Comparison of ENCODE assay signal across 21 cellular contexts in genomic region chr17:74670329-74670728, GRCh38. TPM values are rescaled to one million over a fixed set of nuclear protein-coding genes. Genes with fewer than 3 reads are reported as not detected.
DNase-seq lines count a peak whose midpoint lies in the region; ATAC-seq, FAIRE-seq and TF ChIP-seq lines count a peak whose summit lies in the region.
"Had no signal": no experiment of that assay in that cellular context is flagged by ENCODE, and none has a peak within 500 bp of the region (broad histone marks: within the 10 kb centered on the region; RNA-seq: fewer than 3 reads in every experiment).

No MANE protein-coding gene starts in this region.

- H3K27me3 ChIP-seq in HepG2 (ENCODE audit: control insufficient read depth in 1 of 2, insufficient read depth in 2 of 2, low read length in 2 of 2) (peaks cover 0 to 5% of the 10 kb centered on the region in 2 experiments; a peak in 2 of 5 replicates), right lobe of liver (no peaks in the 10 kb centered on the region), K562 (ENCODE audit: control insufficient read depth in 2 of 2, insufficient read depth in 2 of 2, low read length in 2 of 2) (peaks cover 0 to 5% of the 10 kb centered on the region in 2 experiments; a peak in 1 of 5 replicates), iPS-15b (ENCODE audit: control insufficient read depth, insufficient read depth, low read length) (peaks cover 60% of the 10 kb centered on the region)

- TF ChIP-seq CTCF in HepG2 (CRISPR knock-in tag; IDR thresholded peaks at IDR 0.05) (no peak), right lobe of liver (IDR thresholded peaks at IDR 0.05) (no peak), K562 (IDR thresholded peaks at IDR 0.05 in 2 of 3, conservative IDR thresholded peaks at IDR 0.05 in 1 of 3; ENCODE audit: insufficient read depth in 2 of 3, low read depth in 1 of 3, low read length in 3 of 3) (no peak), osteocyte (IDR thresholded peaks at IDR 0.05) (no peak)

- H3K79me2 ChIP-seq in HepG2 (ENCODE audit: insufficient read depth, low read length), result no peaks in the 10 kb centered on the region
- H3K79me2 ChIP-seq in K562 (ENCODE audit: control insufficient read depth, insufficient read depth, low read length), result no peaks in the 10 kb centered on the region

- H3K36me3 ChIP-seq in HepG2 (replicated peaks in 1 of 2; ENCODE audit: control insufficient read depth in 1 of 2, insufficient read depth in 2 of 2, low read length in 2 of 2) (no peaks in the 10 kb centered on the region), right lobe of liver (no peaks in the 10 kb centered on the region), K562 (ENCODE audit: control insufficient read depth, insufficient read depth, low read length) (no peaks in the 10 kb centered on the region), iPS-15b (ENCODE audit: control insufficient read depth, insufficient read depth, low read length) (no peaks in the 10 kb centered on the region)
- H3K36me3 ChIP-seq: BLaER1 treated with 17β-estradiol and CSF1 and Interleukin-3, amounts not matched to agents 10 nM and 100 nM had no signal

- no peak overlapping the region for H3K9ac ChIP-seq in HepG2 (ENCODE audit: insufficient read depth, low read depth, low read length)
- no peak overlapping the region for H3K9ac ChIP-seq in K562 (ENCODE audit: insufficient read depth in 1 of 2, low read depth in 2 of 2, low read length in 2 of 2)
- H3K9ac ChIP-seq in iPS-15b (ENCODE audit: low read depth, low read length), result no peak overlapping the region
- H3K9ac ChIP-seq: BLaER1 treated with 17β-estradiol and CSF1 and Interleukin-3, amounts not matched to agents 10 nM and 100 nM; KMS-11 had no signal

- H2AFZ ChIP-seq in HepG2 (ENCODE audit: low read length) (no peak overlapping the region), K562 (ENCODE audit: low read depth, low read length) (no peak overlapping the region)

- intact Hi-C loops in HepG2 (cut with micrococcal nuclease; ENCODE audit: unreplicated experiment) (no loop called here), right lobe of liver (cut with DNase I) (no loop called here), K562 (cut with micrococcal nuclease) (no loop called here)

- no peak overlapping the region for H3K4me3 Mint-ChIP-seq in osteocyte (ENCODE audit: unreplicated experiment)
- H3K4me3 Mint-ChIP-seq: CD4-positive, alpha-beta T cell; HFFc6; IgD-negative memory B cell had no signal

- H3K9me3 ChIP-seq in HepG2 (ENCODE audit: low read length), result no peaks in the 10 kb centered on the region
- H3K9me3 ChIP-seq in right lobe of liver, result peaks cover 0 to 3% (median 0%) of the 10 kb centered on the region in 4 donors
- H3K9me3 ChIP-seq in K562 (replicated peaks; ENCODE audit: control insufficient read depth, insufficient read depth, low read depth, low read length), result no peaks in the 10 kb centered on the region
- no peaks in the 10 kb centered on the region for H3K9me3 ChIP-seq in iPS-15b (ENCODE audit: control insufficient read depth, insufficient read depth, low read length)

- H4K20me1 ChIP-seq in HepG2 (ENCODE audit: insufficient read depth, low read length) (peaks cover 4% of the 10 kb centered on the region), K562 (replicated peaks; ENCODE audit: control insufficient read depth, insufficient read depth, low read length) (no peaks in the 10 kb centered on the region)
- H4K20me1 ChIP-seq: BLaER1 treated with 17β-estradiol and CSF1 and Interleukin-3, amounts not matched to agents 10 nM and 100 nM had no signal

- ATAC-seq in HepG2, result no peak
- no peak for ATAC-seq in right lobe of liver
- ATAC-seq in K562, result no peak
- ATAC-seq in GM18502 (IDR thresholded peaks at IDR 0.05; ENCODE audit: poor library complexity, unreplicated experiment), result no peak

- no TSS peak for BruUV-seq in HepG2 (replicated peaks; lab: Mats Ljungman, UMichigan)
- BruUV-seq in K562 (replicated peaks; lab: Mats Ljungman, UMichigan), result no TSS peak

- H3K27ac ChIP-seq in HepG2 (ENCODE audit: extremely low read length, insufficient read depth, low read length), result no peak overlapping the region
- no peak overlapping the region for H3K27ac ChIP-seq in right lobe of liver
- no peak overlapping the region for H3K27ac ChIP-seq in K562 (ENCODE audit: extremely low read depth, low read depth, low read length)
- H3K27ac ChIP-seq: BLaER1 treated with 17β-estradiol and CSF1 and Interleukin-3, amounts not matched to agents 10 nM and 100 nM; HL-60; KMS-11 had no signal

- TF ChIP-seq RAD21 in HepG2 (CRISPR knock-in tag; IDR thresholded peaks at IDR 0.05), result no peak
- TF ChIP-seq RAD21 in K562 (CRISPR knock-in tag; conservative IDR thresholded peaks at IDR 0.05 in 1 of 2, IDR thresholded peaks at IDR 0.05 in 1 of 2), result no peak

- no peak for TF ChIP-seq EP300 in HepG2 (IDR thresholded peaks at IDR 0.05; ENCODE audit: low read depth in 2 of 2, low read length in 2 of 2)
- TF ChIP-seq EP300 in HepG2 (CRISPR knock-in tag; IDR thresholded peaks at IDR 0.05; ENCODE audit: borderline replicate concordance), result no peak
- TF ChIP-seq EP300 in K562 (IDR thresholded peaks at IDR 0.05; ENCODE audit: low read length), result no peak

- peaks cover 10% of the 10 kb centered on the region for H3K27me3 Mint-ChIP-seq in osteocyte (ENCODE audit: unreplicated experiment)

- no peaks in the 10 kb centered on the region for H3K36me3 Mint-ChIP-seq in osteocyte (ENCODE audit: unreplicated experiment)
- H3K36me3 Mint-ChIP-seq: IgD-negative memory B cell had no signal

- DNase-seq in HepG2 (ENCODE audit: low spot score) (no peak), right lobe of liver (no peak), K562 (ENCODE audit: extremely low read depth in 1 of 4, low spot score in 3 of 4) (no peak), osteocyte (ENCODE audit: extremely low spot score, unreplicated experiment) (no peak), hepatic stellate cell (ENCODE audit: low spot score) (no peak)
- DNase-seq: ACHN; Calu3; CD4-positive, alpha-beta T cell; DMS79; HCEC 1CT; HFFc6 had no signal

- H3K4me1 ChIP-seq in HepG2 (ENCODE audit: insufficient read depth, low read length), result no peaks in the 10 kb centered on the region
- H3K4me1 ChIP-seq in right lobe of liver, result no peaks in the 10 kb centered on the region
- H3K4me1 ChIP-seq in K562 (replicated peaks in 1 of 2; ENCODE audit: control insufficient read depth in 2 of 2, insufficient read depth in 2 of 2, low read length in 2 of 2), result peaks cover 0 to 6% of the 10 kb centered on the region in 2 experiments; a peak in 1 of 5 replicates
- peaks cover 6% of the 10 kb centered on the region for H3K4me1 ChIP-seq in iPS-15b (ENCODE audit: control insufficient read depth, insufficient read depth, low read length)
- H3K4me1 ChIP-seq: BLaER1 treated with 17β-estradiol and CSF1 and Interleukin-3, amounts not matched to agents 10 nM and 100 nM had no signal

- in situ Hi-C loops in HepG2 (cut with HindIII; ENCODE audit: extremely low pct_ligation_motif_present, low pct_unique_long_range_greater_than_20kb) (no loop called here), K562 (cut with MboI) (no loop called here)

- no peak for FAIRE-seq in HepG2 (lab: Jason Lieb, UNC)
- FAIRE-seq in K562 (lab: Jason Lieb, UNC), result no peak
- FAIRE-seq: G401.6, GM12891, H1 had no signal

- CTCF ChIA-PET in HepG2 (lab: Yijun Ruan, JAX; ENCODE audit: low intra/inter-chr PET ratio, low total read pairs), result no interaction called here
- CTCF ChIA-PET in K562 (lab: Yijun Ruan, JAX; ENCODE audit: low intra/inter-chr PET ratio), result no interaction called here

- no peak overlapping the region for H3K4me2 ChIP-seq in HepG2 (ENCODE audit: low read depth, low read length)
- no peak overlapping the region for H3K4me2 ChIP-seq in K562 (ENCODE audit: insufficient read depth, low read length)
- H3K4me2 ChIP-seq: BLaER1 treated with 17β-estradiol and CSF1 and Interleukin-3, amounts not matched to agents 10 nM and 100 nM; KMS-11 had no signal

- H3K9me3 Mint-ChIP-seq in osteocyte (ENCODE audit: unreplicated experiment), result no peaks in the 10 kb centered on the region
- H3K9me3 Mint-ChIP-seq: CD4-positive, alpha-beta T cell; IgD-negative memory B cell had no signal

- H3K9me1 ChIP-seq in K562 (ENCODE audit: control insufficient read depth, insufficient read depth, low read length), result no peaks in the 10 kb centered on the region

- POLR2A ChIA-PET in HepG2 (lab: Yijun Ruan, JAX) (interaction anchor here (1.5 kb wide), 1 partner anchor 66 kb away, joined by 6 read pairs; no protein-coding TSS in a partner anchor), K562 (lab: Yijun Ruan, JAX) (interaction anchor here (0.8 kb wide), 1 partner anchor 19 kb away, joined by 3 read pairs; no protein-coding TSS in a partner anchor)

- TF ChIP-seq POLR2A in HepG2 (IDR thresholded peaks at IDR 0.05; ENCODE audit: insufficient read depth in 1 of 2, low read depth in 2 of 2, low read length in 2 of 2) (no peak), right lobe of liver (IDR thresholded peaks at IDR 0.05) (no peak), K562 (conservative IDR thresholded peaks at IDR 0.05) (no peak)

- WGBS in HepG2 (ENCODE audit: low lambda C conversion rate), result 21% methylated on average over 6 of the region's 6 CpGs
- 42% methylated on average over 5 of the region's 6 CpGs for WGBS in right lobe of liver (ENCODE audit: insufficient coverage, low coverage, low lambda C conversion rate, missing lambda C conversion rate)
- 0% methylated on average over 6 of the region's 6 CpGs for WGBS in K562 (ENCODE audit: insufficient coverage, low coverage, missing lambda C conversion rate)

- no peak overlapping the region for H3K4me3 ChIP-seq in HepG2 (replicated peaks in 1 of 3; ENCODE audit: insufficient read depth in 1 of 3, low read depth in 2 of 3, low read length in 3 of 3)
- H3K4me3 ChIP-seq in right lobe of liver, result no peak overlapping the region
- no peak overlapping the region for H3K4me3 ChIP-seq in K562
- H3K4me3 ChIP-seq in iPS-15b (ENCODE audit: low read depth, low read length), result peak overlapping the region; percentile 4
- H3K4me3 ChIP-seq: BLaER1 treated with 17β-estradiol and CSF1 and Interleukin-3, amounts not matched to agents 10 nM and 100 nM had no signal

- H3K27ac Mint-ChIP-seq in osteocyte (ENCODE audit: unreplicated experiment), result no peak overlapping the region
- H3K27ac Mint-ChIP-seq: CD4-positive, alpha-beta T cell; HFFc6; IgD-negative memory B cell had no signal

- H3K4me1 Mint-ChIP-seq in osteocyte (ENCODE audit: unreplicated experiment), result peaks cover 3% of the 10 kb centered on the region
- H3K4me1 Mint-ChIP-seq: IgD-negative memory B cell had no signal

RNA-seq across cellular contexts. Expression of gene CD300LF, which starts 42.4 kb away (rescaled TPM):
- not detected in 2 replicates for total RNA-seq in HepG2 (2016; rRNA removed; fragmentation: Illumina TruSeq; extraction: Trizol)
- total RNA-seq in HepG2 (2016; cell fraction: cytosol; rRNA removed; fragmentation: Illumina TruSeq; extraction: Trizol; ENCODE audit: low read depth), result not detected in 2 replicates
- not detected in 2 replicates for total RNA-seq in HepG2 (2016; cell fraction: insoluble cytoplasmic fraction; rRNA removed; fragmentation: Illumina TruSeq; extraction: Trizol)
- not detected in 2 replicates for total RNA-seq in HepG2 (2016; cell fraction: membrane; rRNA removed; fragmentation: Illumina TruSeq; extraction: Trizol)
- not detected in 2 replicates for total RNA-seq in HepG2 (2016; cell fraction: nucleus; rRNA removed; fragmentation: Illumina TruSeq; extraction: Trizol)
- polyA plus RNA-seq in HepG2 (2011; rRNA removed), result not detected in 2 replicates
- not detected in 2 replicates for polyA plus RNA-seq in HepG2 (2011; cell fraction: cytosol; rRNA removed)
- not detected in 2 replicates for polyA plus RNA-seq in HepG2 (2011; cell fraction: nucleus; rRNA removed)
- polyA plus RNA-seq in HepG2 (2012), result not detected in 2 replicates
- not detected in 2 replicates for polyA plus RNA-seq in HepG2 (2016; cell fraction: cytosol; fragmentation: Illumina TruSeq; extraction: Trizol; ENCODE audit: low read depth)
- polyA plus RNA-seq in HepG2 (2016; cell fraction: insoluble cytoplasmic fraction; fragmentation: Illumina TruSeq; extraction: Trizol; ENCODE audit: low read depth), result not detected in 2 replicates
- not detected in 2 replicates for polyA plus RNA-seq in HepG2 (2016; cell fraction: membrane; fragmentation: Illumina TruSeq; extraction: Trizol; ENCODE audit: low read depth)
- polyA plus RNA-seq in HepG2 (2016; cell fraction: nucleus; fragmentation: Illumina TruSeq; extraction: Trizol; ENCODE audit: insufficient read depth, low read depth), result not detected in 2 replicates
- polyA minus RNA-seq in HepG2 (2011; rRNA and poly(A)+ RNA removed; ENCODE audit: low replicate concordance), result not detected in 2 replicates
- polyA minus RNA-seq in HepG2 (2011; cell fraction: cytosol; rRNA and poly(A)+ RNA removed), result not detected in 2 replicates
- not detected in 2 replicates for polyA minus RNA-seq in HepG2 (2011; cell fraction: nucleus; rRNA and poly(A)+ RNA removed)
- total RNA-seq in right lobe of liver, result 1 to 10 TPM in 2 of 6 experiments, under 1 TPM in 3, not detected in 1; 0.44 to 2.6 (median 0.74) TPM
- not detected in 2 replicates for total RNA-seq in K562 (2011; cell fraction: chromatin; rRNA removed; ENCODE audit: low replicate concordance)
- not detected in 2 replicates for total RNA-seq in K562 (2011; cell fraction: nucleolus; rRNA removed)
- total RNA-seq in K562 (2011; cell fraction: nucleoplasm; rRNA removed), result not detected in 2 replicates
- total RNA-seq in K562 (2014; rRNA removed), result not detected in 2 replicates
- total RNA-seq in K562 (2014; rRNA removed; fragmentation: Illumina TruSeq; extraction: Trizol), result not detected in 2 replicates
- not detected in 2 replicates for total RNA-seq in K562 (2015; rRNA removed; fragmentation: Illumina TruSeq; extraction: Trizol)
- total RNA-seq in K562 (2021), result not detected in 2 replicates
- polyA plus RNA-seq in K562 (2011; rRNA removed), result not detected in 2 replicates
- not detected in 2 replicates for polyA plus RNA-seq in K562 (2011; cell fraction: cytosol; rRNA removed)
- not detected in 2 replicates for polyA plus RNA-seq in K562 (2011; cell fraction: nucleus; rRNA removed)
- not detected in 2 replicates for polyA plus RNA-seq in K562 (2012)
- not detected in 2 replicates for polyA plus RNA-seq in K562 (2014; fragmentation: Illumina TruSeq; extraction: Trizol)
- not detected for polyA plus RNA-seq in K562 (2014; fragmentation: Nextera tagmentation; extraction: Ambion mirVana)
- polyA plus RNA-seq in K562 (2014; rRNA removed), result not detected in 2 replicates
- not detected in 2 replicates for polyA minus RNA-seq in K562 (2011; rRNA and poly(A)+ RNA removed)
- polyA minus RNA-seq in K562 (2011; cell fraction: cytosol; rRNA and poly(A)+ RNA removed), result not detected in 2 replicates
- polyA minus RNA-seq in K562 (2011; cell fraction: nucleus; rRNA and poly(A)+ RNA removed), result not detected in 2 replicates
- not detected in 2 replicates for total RNA-seq in osteocyte
- total RNA-seq: A172, Calu3, H1, HFFc6 had no signal
- polyA plus RNA-seq: H1, IgD-negative memory B cell had no signal

RNA-seq across cellular contexts. Expression of gene CD300E, which starts 46.8 kb away (rescaled TPM):
- total RNA-seq in HepG2 (2016; rRNA removed; fragmentation: Illumina TruSeq; extraction: Trizol) (not detected in 2 replicates), right lobe of liver (under 1 TPM; 0.07 to 0.91 (median 0.34) TPM), K562 (2014; rRNA removed) (not detected in 2 replicates), K562 (2014; rRNA removed; fragmentation: Illumina TruSeq; extraction: Trizol) (not detected in 2 replicates), K562 (2015; rRNA removed; fragmentation: Illumina TruSeq; extraction: Trizol) (not detected in 2 replicates), K562 (2021) (not detected in 2 replicates), osteocyte (not detected in 2 replicates)
- total RNA-seq in HepG2 (2016; cell fraction: cytosol; rRNA removed; fragmentation: Illumina TruSeq; extraction: Trizol; ENCODE audit: low read depth), result not detected in 2 replicates
- total RNA-seq in HepG2 (2016; cell fraction: insoluble cytoplasmic fraction; rRNA removed; fragmentation: Illumina TruSeq; extraction: Trizol), result not detected in 2 replicates
- total RNA-seq in HepG2 (2016; cell fraction: membrane; rRNA removed; fragmentation: Illumina TruSeq; extraction: Trizol), result not detected in 2 replicates
- total RNA-seq in HepG2 (2016; cell fraction: nucleus; rRNA removed; fragmentation: Illumina TruSeq; extraction: Trizol), result not detected in 2 replicates
- polyA plus RNA-seq in HepG2 (2011; rRNA removed) (not detected in 2 replicates), K562 (2011; rRNA removed) (not detected in 2 replicates), K562 (2014; fragmentation: Illumina TruSeq; extraction: Trizol) (not detected in 2 replicates), K562 (2014; fragmentation: Nextera tagmentation; extraction: Ambion mirVana) (not detected), K562 (2014; rRNA removed) (not detected in 2 replicates)
- polyA plus RNA-seq in HepG2 (2011; cell fraction: cytosol; rRNA removed), result not detected in 2 replicates
- not detected in 2 replicates for polyA plus RNA-seq in HepG2 (2011; cell fraction: nucleus; rRNA removed)
- polyA plus RNA-seq in HepG2 (2012), result not detected in 2 replicates
- polyA plus RNA-seq in HepG2 (2016; cell fraction: cytosol; fragmentation: Illumina TruSeq; extraction: Trizol; ENCODE audit: low read depth), result not detected in 2 replicates
- polyA plus RNA-seq in HepG2 (2016; cell fraction: insoluble cytoplasmic fraction; fragmentation: Illumina TruSeq; extraction: Trizol; ENCODE audit: low read depth), result not detected in 2 replicates
- polyA plus RNA-seq in HepG2 (2016; cell fraction: membrane; fragmentation: Illumina TruSeq; extraction: Trizol; ENCODE audit: low read depth), result not detected in 2 replicates
- polyA plus RNA-seq in HepG2 (2016; cell fraction: nucleus; fragmentation: Illumina TruSeq; extraction: Trizol; ENCODE audit: insufficient read depth, low read depth), result not detected in 2 replicates
- polyA minus RNA-seq in HepG2 (2011; rRNA and poly(A)+ RNA removed; ENCODE audit: low replicate concordance), result not detected in 2 replicates
- polyA minus RNA-seq in HepG2 (2011; cell fraction: cytosol; rRNA and poly(A)+ RNA removed), result not detected in 2 replicates
- not detected in 2 replicates for polyA minus RNA-seq in HepG2 (2011; cell fraction: nucleus; rRNA and poly(A)+ RNA removed)
- total RNA-seq in K562 (2011; cell fraction: chromatin; rRNA removed; ENCODE audit: low replicate concordance), result not detected in 2 replicates
- total RNA-seq in K562 (2011; cell fraction: nucleolus; rRNA removed), result not detected in 2 replicates
- not detected in 2 replicates for total RNA-seq in K562 (2011; cell fraction: nucleoplasm; rRNA removed)
- polyA plus RNA-seq in K562 (2011; cell fraction: cytosol; rRNA removed), result not detected in 2 replicates
- not detected in 2 replicates for polyA plus RNA-seq in K562 (2011; cell fraction: nucleus; rRNA removed)
- polyA plus RNA-seq in K562 (2012), result not detected in 2 replicates
- not detected in 2 replicates for polyA minus RNA-seq in K562 (2011; rRNA and poly(A)+ RNA removed)
- not detected in 2 replicates for polyA minus RNA-seq in K562 (2011; cell fraction: cytosol; rRNA and poly(A)+ RNA removed)
- polyA minus RNA-seq in K562 (2011; cell fraction: nucleus; rRNA and poly(A)+ RNA removed), result not detected in 2 replicates
- total RNA-seq: A172, Calu3, H1, HFFc6 had no signal
- polyA plus RNA-seq: H1 had no signal

Comparison
In these comparisons a context has a peak if more than half of its experiments do, and no peak if none do; other contexts are left out.
1. Of the 241 proteins assayed by ChIP-seq in both HepG2 and K562: peak only in HepG2: CEBPB; only in K562: none; in both: none; in neither: 238; mixed calls (peak in some experiments, not most) for 2.